Comparison of ENCODE assay signal across 8 cellular contexts in the genomic region with DNA sequence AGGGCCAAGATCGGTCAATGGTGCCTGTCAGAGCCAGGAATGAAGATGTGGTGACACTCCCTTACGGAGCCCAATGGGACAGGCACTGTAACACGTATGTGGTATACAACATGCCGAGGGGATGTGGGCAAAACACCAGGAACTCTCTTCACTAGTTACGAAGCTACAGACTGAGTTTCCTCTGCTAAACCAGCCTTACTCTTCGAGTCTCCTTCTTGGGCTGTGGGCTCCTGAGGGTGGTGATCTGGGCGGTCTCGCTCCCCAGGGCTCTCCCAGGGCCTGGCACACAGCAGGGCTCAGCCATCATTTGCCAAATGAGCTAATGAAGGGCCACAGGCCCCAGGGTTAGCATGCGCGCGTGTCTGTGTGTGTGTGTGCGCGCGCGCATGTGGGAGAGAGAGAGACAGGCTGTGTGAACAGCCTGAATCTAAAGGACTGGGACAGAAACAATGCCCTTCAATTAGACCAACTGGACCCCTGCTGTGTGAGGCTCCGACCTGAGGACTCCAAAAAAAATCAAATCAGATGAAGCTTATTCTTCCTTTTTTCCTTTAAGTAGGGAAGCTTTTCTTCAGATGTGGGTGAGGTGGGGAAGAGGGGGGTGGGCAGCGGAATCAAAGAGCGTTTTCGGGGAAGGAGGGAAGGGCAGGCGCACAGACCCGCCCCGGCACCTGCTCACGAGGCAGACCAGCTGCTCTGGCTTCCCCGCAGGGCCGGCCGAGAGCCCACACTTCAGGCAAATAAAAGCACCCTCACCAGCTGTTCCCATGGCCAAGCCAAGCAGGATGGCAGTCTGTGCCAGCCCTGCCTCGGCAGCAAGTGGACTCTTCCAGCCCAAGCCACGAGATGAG. TPM values are rescaled to one million over a fixed set of nuclear protein-coding genes. Genes with fewer than 3 reads are reported as not detected.
DNase-seq lines count a peak whose midpoint lies in the region; ATAC-seq and TF ChIP-seq lines count a peak whose summit lies in the region.

No MANE protein-coding gene starts in this region.

- TF ChIP-seq CTCF in nephron progenitor cell (IDR thresholded peaks at IDR 0.05) = no peak
- TF ChIP-seq CTCF in foreskin keratinocyte (conservative IDR thresholded peaks at IDR 0.05) = no peak

- no peaks in the 10 kb centered on the region for H3K27me3 Mint-ChIP-seq in activated CD8-positive, alpha-beta T cell treated with anti-CD3 and anti-CD28 coated beads, Interleukin-2, amount 10 ng/mL, durations not matched to agents 7 days and 5 days (ENCODE audit: low read depth)
- H3K27me3 Mint-ChIP-seq in nephron progenitor cell (ENCODE audit: low read depth, poor library complexity) = peaks cover 6% of the 10 kb centered on the region

- peaks cover 63% of the 10 kb centered on the region for H3K36me3 Mint-ChIP-seq in activated CD8-positive, alpha-beta T cell treated with anti-CD3 and anti-CD28 coated beads, Interleukin-2, amount 10 ng/mL, durations not matched to agents 7 days and 5 days (ENCODE audit: low read depth)
- H3K36me3 Mint-ChIP-seq in nephron progenitor cell (ENCODE audit: low read depth) = peaks cover 11% of the 10 kb centered on the region

- H3K9me3 Mint-ChIP-seq in activated CD8-positive, alpha-beta T cell treated with anti-CD3 and anti-CD28 coated beads, Interleukin-2, amount 10 ng/mL, durations not matched to agents 7 days and 5 days (ENCODE audit: insufficient read depth) = no peaks in the 10 kb centered on the region
- H3K9me3 Mint-ChIP-seq in nephron progenitor cell = no peaks in the 10 kb centered on the region

- DNase-seq in ELF-1 (ENCODE audit: low read depth, low spot score) (peak; percentile 76), NCI-H2107 treated with DMSO at 0.1 percent for 48 hours (lab: John Stamatoyannopoulos, UW; ENCODE audit: unreplicated experiment) (peak; percentile 97), nephron progenitor cell (no peak), foreskin melanocyte (no peak), foreskin keratinocyte (no peak), dermis blood vessel endothelial cell (no peak)
- peak; percentile 55 for DNase-seq in activated CD8-positive, alpha-beta T cell treated with anti-CD3 and anti-CD28 coated beads, Interleukin-2, amount 10 ng/mL, durations not matched to agents 7 days and 5 days

- no peaks in the 10 kb centered on the region for H3K27me3 ChIP-seq in foreskin keratinocyte

- POLR2A ChIA-PET in activated CD8-positive, alpha-beta T cell treated with anti-CD3 and anti-CD28 coated beads, Interleukin-2, amount 10 ng/mL, durations not matched to agents 7 days and 5 days (lab: Charles Lee) = interaction anchor here (0.5 to 4.6 kb wide), 7 partner anchors 13 to 48 kb away, joined by 3 to 55 read pairs (median 28); a partner anchor contains a TSS

- peaks cover 100% of the 10 kb centered on the region for H3K4me1 Mint-ChIP-seq in activated CD8-positive, alpha-beta T cell treated with anti-CD3 and anti-CD28 coated beads, Interleukin-2, amount 10 ng/mL, durations not matched to agents 7 days and 5 days (ENCODE audit: low read depth)
- H3K4me1 Mint-ChIP-seq in nephron progenitor cell = peaks cover 96% of the 10 kb centered on the region

- peak overlapping the region; percentile 91 for H3K27ac Mint-ChIP-seq in activated CD8-positive, alpha-beta T cell treated with anti-CD3 and anti-CD28 coated beads, Interleukin-2, amount 10 ng/mL, durations not matched to agents 7 days and 5 days
- peak overlapping the region; percentile 64 for H3K27ac Mint-ChIP-seq in nephron progenitor cell

- CTCF ChIA-PET in activated CD8-positive, alpha-beta T cell treated with anti-CD3 and anti-CD28 coated beads, Interleukin-2, amount 10 ng/mL, durations not matched to agents 7 days and 5 days (lab: Charles Lee) = interaction anchor here (1.4 to 15.3 kb wide), 7 partner anchors 13 to 58 kb away, joined by 5 to 190 read pairs (median 22); a partner anchor contains a TSS

- H3K27ac ChIP-seq in foreskin keratinocyte = no peak overlapping the region

- peak overlapping the region; percentile 78 for H3K4me3 Mint-ChIP-seq in activated CD8-positive, alpha-beta T cell treated with anti-CD3 and anti-CD28 coated beads, Interleukin-2, amount 10 ng/mL, durations not matched to agents 7 days and 5 days
- H3K4me3 Mint-ChIP-seq in nephron progenitor cell = peak overlapping the region; percentile 17

- peak; percentile 28 for ATAC-seq in activated CD8-positive, alpha-beta T cell treated with anti-CD3 and anti-CD28 coated beads, Interleukin-2, amount 10 ng/mL, durations not matched to agents 7 days and 5 days
- ATAC-seq in foreskin keratinocyte (no peak), GM21723 (IDR thresholded peaks at IDR 0.05; ENCODE audit: unreplicated experiment) (no peak)

- peaks cover 8% of the 10 kb centered on the region for H3K4me1 ChIP-seq in foreskin keratinocyte

RNA-seq across cellular contexts. Expression of a gene that starts 42.5 kb away (rescaled TPM):
- 100 to 1,000 TPM; 147 to 153 TPM for total RNA-seq in activated CD8-positive, alpha-beta T cell treated with anti-CD3 and anti-CD28 coated beads, Interleukin-2, amount 10 ng/mL, durations not matched to agents 7 days and 5 days
- total RNA-seq in foreskin keratinocyte = 5.0 and 7.4 TPM in 2 replicates
- polyA plus RNA-seq in foreskin keratinocyte = 2.4 and 3.7 TPM in 2 replicates
- total RNA-seq in dermis blood vessel endothelial cell = 31.1 and 50.0 TPM in 2 replicates

Comparison
In these comparisons a context has a peak if more than half of its experiments do, and no peak if none do; other contexts are left out.
1. DNase-seq: peak in ELF-1 (single experiment), NCI-H2107 treated with DMSO at 0.1 percent for 48 hours (single experiment) and activated CD8-positive, alpha-beta T cell treated with anti-CD3 and anti-CD28 coated beads, Interleukin-2, amount 10 ng/mL, durations not matched to agents 7 days and 5 days (single experiment); none in nephron progenitor cell (single experiment), foreskin melanocyte (single experiment), foreskin keratinocyte (0 of 2) and dermis blood vessel endothelial cell (single experiment).